25 cellular contexts compared by ENCODE assay signal in the genomic region with DNA sequence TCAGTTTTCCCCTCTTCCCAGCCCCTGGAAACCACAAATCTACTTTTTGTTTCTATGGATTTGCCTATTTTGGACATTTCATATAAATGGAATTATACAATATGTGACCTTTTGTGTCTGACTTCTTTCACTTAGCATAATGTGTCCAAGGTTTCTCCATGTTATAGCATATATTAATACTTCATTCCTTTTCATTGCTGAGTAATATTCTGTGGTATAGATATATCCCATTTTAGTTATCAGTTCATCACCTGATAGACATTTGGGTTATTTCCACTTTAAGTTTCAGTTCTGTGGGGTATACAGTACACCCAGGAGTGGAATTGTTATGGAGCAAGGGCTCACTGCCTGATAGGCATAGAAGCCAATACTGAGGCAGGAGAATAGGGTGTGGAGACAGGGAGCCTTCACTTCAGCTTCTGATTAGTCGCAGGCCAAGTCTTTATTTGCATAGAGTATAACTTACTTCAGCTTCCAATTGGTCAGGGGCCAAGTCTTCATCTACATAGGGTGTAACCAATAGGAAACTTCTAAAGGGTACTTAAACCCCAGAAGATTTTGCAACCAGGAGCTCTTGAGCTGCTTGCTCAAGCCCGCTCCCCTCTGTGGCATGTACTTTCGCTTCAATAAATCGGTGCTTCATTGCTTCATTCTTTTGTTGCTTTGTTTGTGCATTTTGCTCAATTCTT.
DNase-seq lines count a peak whose midpoint lies in the region; ATAC-seq and TF ChIP-seq lines count a peak whose summit lies in the region.
"Had no signal": no experiment of that assay in that cellular context is flagged by ENCODE, and none has a peak within 500 bp of the region (broad histone marks: within the 10 kb centered on the region; RNA-seq: fewer than 3 reads in every experiment).

No MANE protein-coding gene starts in this region.

- peaks cover 1% of the 10 kb centered on the region for H3K36me3 Mint-ChIP-seq in effector memory CD8-positive, alpha-beta T cell (ENCODE audit: insufficient read depth)

- H3K4me3 Mint-ChIP-seq in effector memory CD8-positive, alpha-beta T cell: no peak overlapping the region
- H3K4me3 Mint-ChIP-seq: dendritic cell treated with granulocyte-macrophage colony-stimulating factor and Interleukin-4, amounts not matched to agents 40 ng/mL and 50 ng/mL, for 4 days; neural progenitor cell had no signal

- H3K27ac Mint-ChIP-seq in effector memory CD8-positive, alpha-beta T cell: no peak overlapping the region
- H3K27ac Mint-ChIP-seq: dendritic cell treated with granulocyte-macrophage colony-stimulating factor and Interleukin-4, amounts not matched to agents 40 ng/mL and 50 ng/mL, for 4 days; neural progenitor cell had no signal

- H3K9me3 Mint-ChIP-seq in effector memory CD8-positive, alpha-beta T cell: no peaks in the 10 kb centered on the region

- peaks cover 4 to 7% of the 10 kb centered on the region in 2 donors for H3K4me1 Mint-ChIP-seq in effector memory CD8-positive, alpha-beta T cell (ENCODE audit: low read depth in 2 of 2)

- no peak overlapping the region for H3K4me3 ChIP-seq in iPS-20b (ENCODE audit: low read length)
- H3K4me3 ChIP-seq: cardiac muscle cell, gastroesophageal sphincter, neural progenitor cell, prostate gland had no signal

- CTCF ChIA-PET in HEK293T (lab: Yijun Ruan, JAX): no interaction called here

- H3K9ac ChIP-seq in iPS-20b (ENCODE audit: low read depth, low read length): peak overlapping the region; percentile 85; the same call in 1 of the 2 replicates
- H3K9ac ChIP-seq: neural progenitor cell had no signal

- no peak for TF ChIP-seq CTCF in 22Rv1 (IDR thresholded peaks at IDR 0.05)

- H3K27ac ChIP-seq in 22Rv1 (peak overlapping the region; percentile 71; the same call in 1 of the 2 replicates), iPS-20b (ENCODE audit: low read length) (peak overlapping the region; percentile 31)
- H3K27ac ChIP-seq: C4-2B, cardiac muscle cell, epithelial cell of prostate, gastroesophageal sphincter, neural progenitor cell, prostate gland had no signal

- no peaks in the 10 kb centered on the region for H3K27me3 ChIP-seq in iPS-20b (ENCODE audit: insufficient read depth, low read length)
- H3K27me3 ChIP-seq: neural progenitor cell had no signal

- no peak for ATAC-seq in effector memory CD8-positive, alpha-beta T cell (replicated peaks)
- ATAC-seq: gastroesophageal sphincter; HCT116; stimulated activated naive CD8-positive, alpha-beta T cell treated with anti-CD3 and anti-CD28 coated beads, Interleukin-15, Interleukin-2, amounts not matched to agents 100 U/mL and 50 U/mL, for 24 hours had no signal

- no peak for DNase-seq in HEK293T (ENCODE audit: extremely low spot score)
- peak; percentile 32 for DNase-seq in RKO (ENCODE audit: low spot score)
- DNase-seq in effector memory CD8-positive, alpha-beta T cell: no peak
- DNase-seq in NCI-H1694 treated with DMSO at 0.1 percent for 48 hours (lab: John Stamatoyannopoulos, UW): no peak
- DNase-seq in stimulated activated CD4-positive, alpha-beta T cell treated with anti-CD3 and anti-CD28 coated beads, Interleukin-4, amount 100 ng/mL, for 4 hours: no peak
- no peak for DNase-seq in NCI-H2029 treated with DMSO at 0.1 percent for 48 hours (lab: John Stamatoyannopoulos, UW)
- DNase-seq: activated T-cell treated with anti-CD3 and anti-CD28 coated beads for 4 hours; DMS79; KBM-7; NCI-H1105; NCI-H2171; RPMI8226; stimulated activated CD4-positive, alpha-beta T cell treated with anti-CD3 and anti-CD28 coated beads, Interleukin-2, amount 100 ng/mL, for 24 hours; stimulated activated naive CD8-positive, alpha-beta T cell treated with anti-CD3 and anti-CD28 coated beads, Interleukin-15, Interleukin-2, amounts not matched to agents 100 U/mL and 50 U/mL, for 24 hours; SW 1271 had no signal

- POLR2A ChIA-PET in HEK293T (lab: Yijun Ruan, JAX): no interaction called here

- H3K36me3 ChIP-seq in iPS-20b (ENCODE audit: insufficient read depth, low read depth, low read length): no peaks in the 10 kb centered on the region
- H3K36me3 ChIP-seq: cardiac muscle cell, gastroesophageal sphincter, neural progenitor cell, prostate gland had no signal

- H3K27me3 Mint-ChIP-seq in effector memory CD8-positive, alpha-beta T cell: no peaks in the 10 kb centered on the region

- H3K9me3 ChIP-seq in iPS-20b (ENCODE audit: insufficient read depth, low read depth, low read length): peaks cover 14% of the 10 kb centered on the region
- H3K9me3 ChIP-seq: prostate gland had no signal

- H3K4me1 ChIP-seq in iPS-20b (ENCODE audit: insufficient read depth, low read length): peaks cover 12% of the 10 kb centered on the region

TF ChIP-seq in HEK293T, 16 proteins besides CTCF, POLR2A, EP300 and RAD21:
- TF ChIP-seq ELF4 (IDR thresholded peaks at IDR 0.05): no peak
- 0 out of 2 replicates have a peak, but pooled peaks have one; percentile 11 for TF ChIP-seq L3MBTL2 (conservative IDR thresholded peaks at IDR 0.05)
